In genomic region chr11:105821781-105822180, GRCh38 we compare ENCODE assay signal across 29 cellular contexts.
"Had no signal": no experiment of that assay in that cellular context is flagged by ENCODE, and none has a peak within 500 bp of the region (broad histone marks: within the 10 kb centered on the region; RNA-seq: fewer than 3 reads in every experiment).

No MANE protein-coding gene starts in this region.

- H3K9me3 ChIP-seq: ascending aorta, Peyer's patch had no signal

- H3K36me3 Mint-ChIP-seq: activated naive CD4-positive, alpha-beta T cell treated with anti-CD3 and anti-CD28 coated beads, Interleukin-2, amount 50 U/mL, for 24 hours; activated naive CD8-positive, alpha-beta T cell treated with anti-CD3 and anti-CD28 coated beads, Interleukin-2, amount 10 ng/mL, durations not matched to agents 7 days and 5 days had no signal

- H3K9me3 Mint-ChIP-seq: activated CD4-positive, alpha-beta T cell treated with anti-CD3 and anti-CD28 coated beads, Interleukin-2, amount 10 ng/mL, durations not matched to agents 24 days and 14 days; activated CD8-positive, alpha-beta T cell treated with anti-CD3 and anti-CD28 coated beads for 36 hours; activated naive CD4-positive, alpha-beta T cell treated with anti-CD3 and anti-CD28 coated beads, Interleukin-2, amount 50 U/mL, for 24 hours; activated naive CD8-positive, alpha-beta T cell treated with anti-CD3 and anti-CD28 coated beads, Interleukin-2, amount 10 ng/mL, durations not matched to agents 7 days and 5 days; activated T-cell treated with anti-CD3 and anti-CD28 coated beads, Interleukin-2, amount 50 U/mL, for 24 hours; activated T-helper 2 cell treated with anti-CD3 and anti-CD28 coated beads, Interferon-gamma antibody, Interleukin-2, Interleukin-4, amounts not matched to agents 10 μg/mL and 5 μg/mL and 100 μg/mL, durations not matched to agents 14 hours and 24 hours and 36 hours had no signal

- H3K27ac ChIP-seq: ascending aorta, Peyer's patch, RWPE1, VCaP had no signal

- H3K4me1 Mint-ChIP-seq: activated CD4-positive, alpha-beta T cell treated with anti-CD3 and anti-CD28 coated beads, Interleukin-2, amount 10 ng/mL, durations not matched to agents 24 days and 14 days; activated naive CD4-positive, alpha-beta T cell treated with anti-CD3 and anti-CD28 coated beads, Interleukin-2, amount 50 U/mL, for 24 hours; activated naive CD8-positive, alpha-beta T cell treated with anti-CD3 and anti-CD28 coated beads, Interleukin-2, amount 10 ng/mL, durations not matched to agents 7 days and 5 days had no signal

- ATAC-seq: activated CD8-positive, alpha-beta T cell treated with anti-CD3 and anti-CD28 coated beads for 36 hours; Right ventricle myocardium inferior; SK-N-SH treated with all-trans-retinoic acid at 6 μM for 48 hours had no signal

- H3K27me3 Mint-ChIP-seq: activated CD4-positive, alpha-beta T cell treated with anti-CD3 and anti-CD28 coated beads, Interleukin-2, amount 10 ng/mL, durations not matched to agents 24 days and 14 days; activated CD8-positive, alpha-beta T cell treated with anti-CD3 and anti-CD28 coated beads for 36 hours; activated T-cell treated with anti-CD3 and anti-CD28 coated beads, Interleukin-2, amount 50 U/mL, for 24 hours had no signal

- H3K27me3 ChIP-seq: ascending aorta, Peyer's patch had no signal

- H3K27ac Mint-ChIP-seq: activated CD4-positive, alpha-beta T cell treated with anti-CD3 and anti-CD28 coated beads, Interleukin-2, amount 10 ng/mL, durations not matched to agents 24 days and 14 days; activated CD8-positive, alpha-beta T cell treated with anti-CD3 and anti-CD28 coated beads for 36 hours; activated naive CD4-positive, alpha-beta T cell treated with anti-CD3 and anti-CD28 coated beads, Interleukin-2, amount 50 U/mL, for 24 hours; activated naive CD8-positive, alpha-beta T cell treated with anti-CD3 and anti-CD28 coated beads, Interleukin-2, amount 10 ng/mL, durations not matched to agents 7 days and 5 days; activated T-cell treated with anti-CD3 and anti-CD28 coated beads, Interleukin-2, amount 50 U/mL, for 24 hours; activated T-helper 2 cell treated with anti-CD3 and anti-CD28 coated beads, Interferon-gamma antibody, Interleukin-2, Interleukin-4, amounts not matched to agents 10 μg/mL and 5 μg/mL and 100 μg/mL, durations not matched to agents 14 hours and 24 hours and 36 hours had no signal

- H3K4me3 ChIP-seq: ascending aorta, Peyer's patch had no signal

- H3K36me3 ChIP-seq: ascending aorta, Peyer's patch had no signal

- DNase-seq: activated CD4-positive, alpha-beta T cell treated with anti-CD3 and anti-CD28 coated beads, Interleukin-2, amount 10 ng/mL, durations not matched to agents 24 days and 14 days; activated CD4-positive, alpha-beta T cell treated with anti-CD3 and anti-CD28 coated beads, Interleukin-2, amount 50 U/mL, for 4 hours; activated CD4-positive, CD25-positive, alpha-beta regulatory T cell; activated CD8-positive, alpha-beta T cell treated with anti-CD3 and anti-CD28 coated beads for 36 hours; activated gamma-delta T cell; activated naive CD4-positive, alpha-beta T cell treated with Interleukin-2 at 50 U/mL for 16 hours; activated naive CD8-positive, alpha-beta T cell treated with anti-CD3 and anti-CD28 coated beads, Interleukin-2, amount 10 ng/mL, durations not matched to agents 7 days and 5 days; activated T-cell treated with anti-CD3 and anti-CD28 coated beads, Interleukin-2, amount 50 U/mL, for 24 hours; cerebellar nuclear complex; MM.1S; MV-4-11; NCI-H1092; NCI-H1436 treated with DMSO at 0.1 percent for 48 hours; NCI-H1694 treated with DMSO at 0.1 percent for 48 hours; NCI-H2029; NCI-H345; NCI-H524 treated with DMSO at 0.1 percent for 48 hours; Peyer's patch; SIG-M5; T-helper 1 cell; T-helper 2 cell; T-helper 9 cell had no signal

- H3K4me1 ChIP-seq: ascending aorta, Peyer's patch had no signal

- H3K4me3 Mint-ChIP-seq: activated CD4-positive, alpha-beta T cell treated with anti-CD3 and anti-CD28 coated beads, Interleukin-2, amount 10 ng/mL, durations not matched to agents 24 days and 14 days; activated CD8-positive, alpha-beta T cell treated with anti-CD3 and anti-CD28 coated beads for 36 hours; activated naive CD4-positive, alpha-beta T cell treated with anti-CD3 and anti-CD28 coated beads, Interleukin-2, amount 50 U/mL, for 24 hours; activated naive CD8-positive, alpha-beta T cell treated with anti-CD3 and anti-CD28 coated beads, Interleukin-2, amount 10 ng/mL, durations not matched to agents 7 days and 5 days; activated T-cell treated with anti-CD3 and anti-CD28 coated beads, Interleukin-2, amount 50 U/mL, for 24 hours had no signal
